ENCODE assay signal across 1 cellular context in the genomic region with DNA sequence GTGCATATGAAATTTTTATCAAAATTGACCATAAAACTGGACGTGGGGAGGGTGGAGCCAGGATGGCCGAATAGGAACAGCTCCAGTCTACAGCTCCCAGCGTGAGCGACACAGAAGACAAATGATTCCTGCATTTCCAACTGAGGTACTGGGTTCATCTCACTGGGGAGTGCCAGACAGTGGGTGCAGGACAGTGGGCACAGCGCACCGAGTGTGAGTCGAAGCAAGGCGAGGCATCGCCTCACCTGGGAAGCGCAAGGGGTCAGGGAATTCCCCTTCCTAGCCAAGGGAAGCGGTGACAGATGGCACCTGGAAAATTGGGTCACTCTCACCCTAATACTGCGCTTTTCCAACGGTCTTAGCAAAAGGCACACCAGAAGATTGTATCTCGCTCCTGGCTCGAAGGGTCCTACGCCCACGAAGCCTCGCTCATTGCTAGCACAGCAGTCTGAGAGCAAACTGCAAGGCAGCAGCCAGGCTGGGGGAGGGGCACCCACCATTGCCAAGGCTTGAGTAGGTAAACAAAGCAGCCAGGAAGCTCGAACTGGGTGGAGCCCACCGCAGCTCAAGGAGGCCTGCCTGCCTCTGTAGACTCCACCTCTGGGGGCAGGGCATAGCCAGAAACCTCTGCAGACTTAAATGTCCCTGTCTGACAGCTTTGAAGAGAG.
A peak's percentile ranks its signal among the peaks of the same experiment; 100 is the strongest.
TF ChIP-seq lines count a peak whose summit lies in the region.

No MANE protein-coding gene starts in this region.

TF ChIP-seq in K562, 482 proteins besides CTCF, POLR2A, EP300 and RAD21:
- TF ChIP-seq RFX1 (IDR thresholded peaks at IDR 0.05) (0 out of 2 replicates have a peak, but pooled peaks have one; percentile 14), EGR1 (conservative IDR thresholded peaks at IDR 0.05) (peak; percentile 54), ETV5 (CRISPR knock-in tag; IDR thresholded peaks at IDR 0.05; ENCODE audit: low read depth) (0 out of 2 replicates have a peak, but pooled peaks have one; percentile 28), FOXK2 (conservative IDR thresholded peaks at IDR 0.05 in 1 of 2, IDR thresholded peaks at IDR 0.05 in 1 of 2; ENCODE audit: low read depth in 2 of 2) (peak; percentile 87 to 89), ARID1B (IDR thresholded peaks at IDR 0.05) (0 out of 2 replicates have a peak, but pooled peaks have one; percentile 14), FOXA3 (CRISPR knock-in tag; conservative IDR thresholded peaks at IDR 0.05 in 1 of 2, IDR thresholded peaks at IDR 0.05 in 1 of 2) (peak; percentile 76 to 86), ZNF592 (IDR thresholded peaks at IDR 0.05) (0 out of 2 replicates have a peak, but pooled peaks have one; percentile 42), GATA2 (CRISPR knock-in tag; IDR thresholded peaks at IDR 0.05) (0 out of 2 replicates have a peak, but pooled peaks have one; percentile 17)
